Comparison of ENCODE assay signal across 9 cellular contexts in the genomic region with DNA sequence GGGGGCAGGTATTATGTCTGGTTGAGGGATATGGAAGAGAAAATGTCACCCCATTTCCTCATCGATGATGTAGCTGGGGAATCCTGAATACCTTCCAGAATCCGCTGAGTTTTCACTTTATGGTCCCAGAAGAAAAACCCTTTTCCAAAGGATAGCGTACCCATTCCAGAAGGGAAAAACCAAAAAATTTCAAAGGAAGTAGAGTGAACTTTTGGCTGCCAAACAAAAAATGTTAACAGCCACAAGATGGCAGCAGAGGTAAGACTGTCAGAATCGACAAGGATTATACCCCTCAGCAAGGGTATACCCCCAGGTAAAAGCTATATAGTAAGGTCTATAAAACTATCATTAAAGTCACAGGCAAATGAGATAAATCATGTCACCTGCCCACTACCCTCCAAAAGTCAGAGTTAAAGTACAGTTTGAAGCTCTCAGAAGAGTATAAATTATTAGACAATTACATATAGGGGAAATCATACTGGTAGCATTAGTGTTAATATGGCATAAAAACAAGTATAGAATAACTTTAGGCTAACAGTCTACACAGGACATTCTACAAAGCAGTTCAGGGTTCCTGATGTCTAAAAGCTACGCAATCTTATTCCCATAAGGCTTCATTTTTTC. TPM values are rescaled to one million over a fixed set of nuclear protein-coding genes. Genes with fewer than 3 reads are reported as not detected.
DNase-seq lines count a peak whose midpoint lies in the region; ATAC-seq and TF ChIP-seq lines count a peak whose summit lies in the region.
"Had no signal": no experiment of that assay in that cellular context is flagged by ENCODE, and none has a peak within 500 bp of the region (broad histone marks: within the 10 kb centered on the region; RNA-seq: fewer than 3 reads in every experiment).

No MANE protein-coding gene starts in this region.

- ATAC-seq in foreskin keratinocyte (peak; percentile 37), GM19397 (IDR thresholded peaks at IDR 0.05; ENCODE audit: unreplicated experiment) (no peak)

- no peak for TF ChIP-seq EP300 in stomach (IDR thresholded peaks at IDR 0.05)

- TF ChIP-seq POLR2A in stomach (IDR thresholded peaks at IDR 0.05): no peak

- H3K4me3 ChIP-seq in stomach: no peak overlapping the region

- peaks cover 9% of the 10 kb centered on the region for H3K4me1 ChIP-seq in foreskin keratinocyte
- peaks cover 5 to 63% (median 28%) of the 10 kb centered on the region in 4 donors for H3K4me1 ChIP-seq in stomach

- no peak overlapping the region for H3K27ac ChIP-seq in foreskin keratinocyte
- H3K27ac ChIP-seq in stomach: peak overlapping the region in 3 of 5 donors; percentile 7 to 54 (median 9)

- DNase-seq in activated CD8-positive, alpha-beta memory T cell treated with anti-CD3 and anti-CD28 coated beads for 24 hours: peak; percentile 47
- DNase-seq in activated CD8-positive, alpha-beta memory T cell treated with anti-CD3 and anti-CD28 coated beads, Interleukin-2, amount 50 U/mL, for 4 hours: no peak
- peak; percentile 13 for DNase-seq in RPMI8226
- DNase-seq in foreskin keratinocyte: no peak
- DNase-seq in stomach: no peak
- DNase-seq in T-helper 9 cell: no peak
- DNase-seq in SKM-1 treated with dmso at 0.1 percent for 144 hours (lab: John Stamatoyannopoulos, UW; ENCODE audit: unreplicated experiment): no peak
- DNase-seq: NCI-H1092 had no signal

- no peaks in the 10 kb centered on the region for H3K9me3 ChIP-seq in stomach

- H3K27me3 ChIP-seq in foreskin keratinocyte: no peaks in the 10 kb centered on the region
- no peaks in the 10 kb centered on the region for H3K27me3 ChIP-seq in stomach

- peaks cover 71 to 98% (median 96%) of the 10 kb centered on the region in 4 donors for H3K36me3 ChIP-seq in stomach

- TF ChIP-seq CTCF in foreskin keratinocyte (conservative IDR thresholded peaks at IDR 0.05) (peak; percentile 69), stomach (IDR thresholded peaks at IDR 0.05) (peak in 4 of 7 experiments; percentile 24 to 64 (median 48))

- intact Hi-C loops in stomach (cut with DNase I; ENCODE audit: low total_unique reads): no loop called here

- WGBS in stomach, 5 donors: 62 to 71% (median 64%) methylated on average over 5 of the region's 5 CpGs

RNA-seq across cellular contexts. Expression of gene ACIN1, which starts 18.0 kb away (rescaled TPM):
- 101 and 112 TPM in 2 replicates for total RNA-seq in foreskin keratinocyte
- 74.5 and 82.6 TPM in 2 replicates for polyA plus RNA-seq in foreskin keratinocyte
- total RNA-seq in stomach: 100 to 1,000 TPM; 114 to 232 (median 123) TPM
- polyA plus RNA-seq in stomach: 10 to 100 TPM; 37.1 to 86.4 (median 52.7) TPM

RNA-seq across cellular contexts. Expression of gene C14orf119, which starts 18.4 kb away (rescaled TPM):
- total RNA-seq in foreskin keratinocyte (76.7 and 80.2 TPM in 2 replicates), stomach (10 to 100 TPM in 2 of 5 donors, 1 to 10 TPM in 2, not detected in 1; 1.8 to 25.2 (median 14.0) TPM)
- polyA plus RNA-seq in foreskin keratinocyte (86.6 and 91.2 TPM in 2 replicates), stomach (10 to 100 TPM; 27.4 to 51.8 (median 49.8) TPM)

RNA-seq across cellular contexts. Expression of gene CDH24, which starts 19.6 kb away (rescaled TPM):
- total RNA-seq in foreskin keratinocyte (7.1 and 8.5 TPM in 2 replicates), stomach (10 to 100 TPM in 1 of 5 donors, 1 to 10 TPM in 3, not detected in 1; 1.2 to 14.3 (median 4.8) TPM)
- polyA plus RNA-seq in foreskin keratinocyte (7.6 and 10.3 TPM in 2 replicates), stomach (1 to 10 TPM; 2.3 to 4.0 (median 3.2) TPM)

RNA-seq across cellular contexts. Expression of gene CIROP, which starts 27.9 kb away (rescaled TPM):
- not detected in 2 replicates for total RNA-seq in foreskin keratinocyte
- polyA plus RNA-seq in foreskin keratinocyte: not detected in 2 replicates
- total RNA-seq in stomach: not detected
- polyA plus RNA-seq in stomach: not detected

RNA-seq across cellular contexts. Expression of gene PSMB11, which starts 34.9 kb away (rescaled TPM):
- total RNA-seq in foreskin keratinocyte (not detected in 2 replicates), stomach (not detected)
- polyA plus RNA-seq in foreskin keratinocyte (not detected in 2 replicates), stomach (not detected)

Comparison
In these comparisons a context has a peak if more than half of its experiments do, and no peak if none do; other contexts are left out.
1. DNase-seq: peak in activated CD8-positive, alpha-beta memory T cell treated with anti-CD3 and anti-CD28 coated beads for 24 hours (single experiment) and RPMI8226 (single experiment); none in activated CD8-positive, alpha-beta memory T cell treated with anti-CD3 and anti-CD28 coated beads, Interleukin-2, amount 50 U/mL, for 4 hours (single experiment), foreskin keratinocyte (0 of 2), stomach (single experiment), T-helper 9 cell (single experiment) and SKM-1 treated with dmso at 0.1 percent for 144 hours (single experiment).